In genomic region chr2:136424112-136424511, GRCh38 we compare ENCODE assay signal across 8 cellular contexts.
DNase-seq lines count a peak whose midpoint lies in the region; ATAC-seq, FAIRE-seq and TF ChIP-seq lines count a peak whose summit lies in the region.
"Had no signal": no experiment of that assay in that cellular context is flagged by ENCODE, and none has a peak within 500 bp of the region (broad histone marks: within the 10 kb centered on the region; RNA-seq: fewer than 3 reads in every experiment).

No MANE protein-coding gene starts in this region.

- CTCF ChIA-PET in K562 (lab: Yijun Ruan, JAX; ENCODE audit: low intra/inter-chr PET ratio), result interaction anchor here (1.5 kb wide), 1 partner anchor 1414 kb away, joined by 5 read pairs; no protein-coding TSS in a partner anchor
- CTCF ChIA-PET in RWPE1 (lab: Yijun Ruan, JAX), result interaction anchor here (0.5 to 0.8 kb wide), 4 partner anchors 15 to 468 kb away, joined by 3 to 5 read pairs (median 4); no protein-coding TSS in a partner anchor

- H3K36me3 ChIP-seq in DOHH2 (ENCODE audit: control insufficient read depth, low read length) (no peaks in the 10 kb centered on the region), SU-DHL-6 (ENCODE audit: low read length) (0 out of 2 replicates have a peak, but pooled peaks cover 2% of the 10 kb centered on the region), K562 (ENCODE audit: control insufficient read depth, insufficient read depth, low read length) (no peaks in the 10 kb centered on the region), parathyroid adenoma (ENCODE audit: control insufficient read depth, insufficient read depth, low read length) (no peaks in the 10 kb centered on the region), prostate gland (no peaks in the 10 kb centered on the region)

- H3K4me3 ChIP-seq in DOHH2 (ENCODE audit: low read length) (peak overlapping the region; percentile 70), SU-DHL-6 (ENCODE audit: insufficient read depth, low read length, poor library complexity, severe bottlenecking) (peak overlapping the region; percentile 60), K562 (no peak overlapping the region), parathyroid adenoma (ENCODE audit: low read depth, low read length) (no peak overlapping the region), prostate gland (no peak overlapping the region)

- no TSS peak for BruUV-seq in K562 (replicated peaks; lab: Mats Ljungman, UMichigan)

- no peaks in the 10 kb centered on the region for H3K9me3 ChIP-seq in DOHH2 (ENCODE audit: control insufficient read depth, insufficient read depth, low read length)
- no peaks in the 10 kb centered on the region for H3K9me3 ChIP-seq in SU-DHL-6 (ENCODE audit: insufficient read depth, low read length)
- H3K9me3 ChIP-seq in K562 (replicated peaks; ENCODE audit: control insufficient read depth, insufficient read depth, low read depth, low read length), result no peaks in the 10 kb centered on the region
- no peaks in the 10 kb centered on the region for H3K9me3 ChIP-seq in parathyroid adenoma (ENCODE audit: control insufficient read depth, low read length)
- no peaks in the 10 kb centered on the region for H3K9me3 ChIP-seq in prostate gland

- H3K79me2 ChIP-seq in DOHH2 (ENCODE audit: control insufficient read depth, low read length) (no peaks in the 10 kb centered on the region), SU-DHL-6 (ENCODE audit: insufficient read depth, low read length) (no peaks in the 10 kb centered on the region), K562 (ENCODE audit: control insufficient read depth, insufficient read depth, low read length) (no peaks in the 10 kb centered on the region), parathyroid adenoma (no peaks in the 10 kb centered on the region)

- H3K4me2 ChIP-seq in DOHH2 (ENCODE audit: low read length), result peak overlapping the region; percentile 72
- H3K4me2 ChIP-seq in SU-DHL-6 (ENCODE audit: low read depth, low read length, poor library complexity, severe bottlenecking), result peak overlapping the region; percentile 75
- no peak overlapping the region for H3K4me2 ChIP-seq in K562 (ENCODE audit: insufficient read depth, low read length)
- no peak overlapping the region for H3K4me2 ChIP-seq in parathyroid adenoma (ENCODE audit: low read length)

- TF ChIP-seq CTCF in DOHH2 (IDR thresholded peaks at IDR 0.05; ENCODE audit: low read depth, low read length, poor library complexity, severe bottlenecking) (no peak), SU-DHL-6 (IDR thresholded peaks at IDR 0.05; ENCODE audit: insufficient read depth, low read length, poor library complexity, severe bottlenecking) (no peak), K562 (IDR thresholded peaks at IDR 0.05 in 2 of 3, conservative IDR thresholded peaks at IDR 0.05 in 1 of 3; ENCODE audit: insufficient read depth in 2 of 3, low read depth in 1 of 3, low read length in 3 of 3) (no peak), parathyroid adenoma (IDR thresholded peaks at IDR 0.05) (no peak), RWPE1 (conservative IDR thresholded peaks at IDR 0.05; ENCODE audit: low read depth) (no peak), prostate gland (IDR thresholded peaks at IDR 0.05) (no peak)

- TF ChIP-seq EP300 in K562 (IDR thresholded peaks at IDR 0.05; ENCODE audit: low read length), result no peak

- no peak for TF ChIP-seq RAD21 in K562 (CRISPR knock-in tag; conservative IDR thresholded peaks at IDR 0.05 in 1 of 2, IDR thresholded peaks at IDR 0.05 in 1 of 2)

- no peak for DNase-seq in K562 (ENCODE audit: extremely low read depth in 1 of 4, low spot score in 3 of 4)
- DNase-seq in RWPE1 (ENCODE audit: low spot score), result no peak
- no peak for DNase-seq in prostate gland (ENCODE audit: low spot score)
- DNase-seq: NCI-H187 treated with DMSO at 0.1 percent for 48 hours had no signal

- H3K27me3 ChIP-seq in DOHH2 (ENCODE audit: control insufficient read depth, low read length) (peaks cover 31% of the 10 kb centered on the region), SU-DHL-6 (ENCODE audit: low read length) (no peaks in the 10 kb centered on the region), K562 (ENCODE audit: control insufficient read depth in 2 of 2, insufficient read depth in 2 of 2, low read length in 2 of 2) (peaks cover 0 to 8% of the 10 kb centered on the region in 2 experiments; a peak in 2 of 5 replicates), parathyroid adenoma (ENCODE audit: control insufficient read depth, insufficient read depth, low read length) (no peaks in the 10 kb centered on the region), prostate gland (replicated peaks; ENCODE audit: insufficient read depth) (peaks cover 4% of the 10 kb centered on the region)

- H3K4me1 ChIP-seq in DOHH2 (ENCODE audit: control insufficient read depth, low read length) (peaks cover 15% of the 10 kb centered on the region), K562 (replicated peaks in 1 of 2; ENCODE audit: control insufficient read depth in 2 of 2, insufficient read depth in 2 of 2, low read length in 2 of 2) (peaks cover 0 to 5% of the 10 kb centered on the region in 2 experiments; a peak in 2 of 5 replicates), parathyroid adenoma (no peaks in the 10 kb centered on the region), prostate gland (replicated peaks) (no peaks in the 10 kb centered on the region)

- in situ Hi-C loops in K562 (cut with MboI), result loop anchor here (25.0 kb wide), 1 partner anchor 1413 kb away; no protein-coding TSS in a partner anchor

- intact Hi-C loops in K562 (cut with micrococcal nuclease), result loop anchor here (2.0 kb wide), 1 partner anchor 313 kb away; no protein-coding TSS in a partner anchor
- intact Hi-C loops in prostate gland (cut with DNase I), result loop anchor here (5.0 kb wide), 1 partner anchor 1413 kb away; no protein-coding TSS in a partner anchor

- H3K9me1 ChIP-seq in K562 (ENCODE audit: control insufficient read depth, insufficient read depth, low read length), result no peaks in the 10 kb centered on the region

- no peak for FAIRE-seq in K562 (lab: Jason Lieb, UNC)

- H3K9me2 ChIP-seq in DOHH2 (replicated peaks; ENCODE audit: control insufficient read depth, low read length), result no peaks in the 10 kb centered on the region
- no peaks in the 10 kb centered on the region for H3K9me2 ChIP-seq in SU-DHL-6 (replicated peaks; ENCODE audit: insufficient read depth, low read length)

- H3F3A ChIP-seq in DOHH2 (ENCODE audit: control insufficient read depth, insufficient read depth) (no peaks in the 10 kb centered on the region), SU-DHL-6 (ENCODE audit: insufficient read depth) (peaks cover 4% of the 10 kb centered on the region; the same call in 1 of the 2 replicates)

- POLR2A ChIA-PET in K562 (lab: Yijun Ruan, JAX) (no interaction called here), RWPE1 (lab: Yijun Ruan, JAX; ENCODE audit: low non-redundant PET) (no interaction called here)

- ATAC-seq in K562 (no peak), HG02642 (IDR thresholded peaks at IDR 0.05; ENCODE audit: poor library complexity, unreplicated experiment) (no peak)

- H3K27ac ChIP-seq in DOHH2 (ENCODE audit: low read depth, low read length) (no peak overlapping the region), SU-DHL-6 (ENCODE audit: low read depth, low read length) (peak overlapping the region; percentile 71), K562 (ENCODE audit: extremely low read depth, low read depth, low read length) (no peak overlapping the region), parathyroid adenoma (no peak overlapping the region), RWPE1 (no peak overlapping the region), prostate gland (no peak overlapping the region)

- WGBS in K562 (ENCODE audit: insufficient coverage, low coverage, missing lambda C conversion rate), result 7% methylated on average over 7 of the region's 7 CpGs
- WGBS in prostate gland, result 60% methylated on average over 7 of the region's 7 CpGs

- H3K9ac ChIP-seq in SU-DHL-6 (ENCODE audit: low read length), result peak overlapping the region; percentile 65
- no peak overlapping the region for H3K9ac ChIP-seq in K562 (ENCODE audit: insufficient read depth in 1 of 2, low read depth in 2 of 2, low read length in 2 of 2)
- H3K9ac ChIP-seq in parathyroid adenoma, result no peak overlapping the region

- TF ChIP-seq POLR2A in K562 (conservative IDR thresholded peaks at IDR 0.05) (no peak), prostate gland (IDR thresholded peaks at IDR 0.05) (no peak)

- H4K20me1 ChIP-seq in DOHH2 (ENCODE audit: control insufficient read depth, insufficient read depth, low read depth, low read length), result no peaks in the 10 kb centered on the region
- no peaks in the 10 kb centered on the region for H4K20me1 ChIP-seq in SU-DHL-6 (ENCODE audit: low read depth, low read length)
- H4K20me1 ChIP-seq in K562 (replicated peaks; ENCODE audit: control insufficient read depth, insufficient read depth, low read length), result 0 out of 2 replicates have a peak, but pooled peaks cover 3% of the 10 kb centered on the region

- H2AFZ ChIP-seq in SU-DHL-6 (ENCODE audit: low read depth, low read length, severe bottlenecking) (peak overlapping the region; percentile 76), K562 (ENCODE audit: low read depth, low read length) (peak overlapping the region; percentile 44; the same call in 1 of the 2 replicates), parathyroid adenoma (peak overlapping the region; percentile 83)

TF ChIP-seq in K562, 482 proteins besides CTCF, POLR2A, EP300 and RAD21 (continues in another document):
- TF ChIP-seq PTRF (tag; IDR thresholded peaks at IDR 0.05) (no peak), SIN3A (IDR thresholded peaks at IDR 0.05; ENCODE audit: borderline replicate concordance in 2 of 2, control insufficient read depth in 1 of 2, low read depth in 2 of 2, low read length in 2 of 2) (no peak), CREB1 (IDR thresholded peaks at IDR 0.05) (no peak), CREB1 (CRISPR knock-in tag; IDR thresholded peaks at IDR 0.05) (no peak)

Comparison
In these comparisons a context has a peak if more than half of its experiments do, and no peak if none do; other contexts are left out.
1. H3K4me2 ChIP-seq: peak in DOHH2 (single experiment) and SU-DHL-6 (single experiment); none in K562 (single experiment) and parathyroid adenoma (single experiment).
2. H3K4me3 ChIP-seq: peak in DOHH2 (single experiment) and SU-DHL-6 (single experiment); none in K562 (single experiment), parathyroid adenoma (single experiment) and prostate gland (0 of 2).
3. Peak in every context shown above with its lines, with median percentiles within 50 percentile points of each other: H2AFZ ChIP-seq.